Comparison of ENCODE assay signal across 15 cellular contexts in genomic region chr20:38450412-38450975, GRCh38. TPM values are rescaled to one million over a fixed set of nuclear protein-coding genes. Genes with fewer than 3 reads are reported as not detected.
DNase-seq lines count a peak whose midpoint lies in the region; FAIRE-seq and TF ChIP-seq lines count a peak whose summit lies in the region.
"Had no signal": no experiment of that assay in that cellular context is flagged by ENCODE, and none has a peak within 500 bp of the region (broad histone marks: within the 10 kb centered on the region; RNA-seq: fewer than 3 reads in every experiment).

No MANE protein-coding gene starts in this region.

- H3K79me2 ChIP-seq in GM23248 (ENCODE audit: insufficient read depth): peaks cover 25% of the 10 kb centered on the region; the same call in 1 of the 2 replicates
- peaks cover 32% of the 10 kb centered on the region for H3K79me2 ChIP-seq in Karpas-422 (ENCODE audit: low read length)
- peaks cover 16% of the 10 kb centered on the region for H3K79me2 ChIP-seq in osteoblast (ENCODE audit: insufficient read depth, low read length)

- 54 to 58% methylated on average over 7 of the region's 7 CpGs for WGBS in GM23248 (ENCODE audit: low coverage in 1 of 2, low lambda C conversion rate in 2 of 2, missing lambda C conversion rate in 2 of 2), 2 experiments

- H3K4me1 ChIP-seq in GM23248 (ENCODE audit: insufficient read depth) (peaks cover 44% of the 10 kb centered on the region), Karpas-422 (ENCODE audit: low read length) (peaks cover 67% of the 10 kb centered on the region), osteoblast (ENCODE audit: insufficient read depth, low read length) (peaks cover 54% of the 10 kb centered on the region), right atrium auricular region (peaks cover 0 to 14% of the 10 kb centered on the region in 2 donors)

- H2AFZ ChIP-seq in GM23248 (no peak overlapping the region), Karpas-422 (ENCODE audit: low read length) (no peak overlapping the region), osteoblast (ENCODE audit: low read length) (no peak overlapping the region)

- H4K20me1 ChIP-seq in GM23248 (ENCODE audit: insufficient read depth) (no peaks in the 10 kb centered on the region), Karpas-422 (ENCODE audit: insufficient read depth, low read depth, low read length) (no peaks in the 10 kb centered on the region), osteoblast (ENCODE audit: insufficient read depth, low read length) (no peaks in the 10 kb centered on the region)

- DNase-seq in GM23248 (peak; percentile 77), Karpas-422 (no peak), brain microvascular endothelial cell (peak; percentile 88), osteoblast (ENCODE audit: insufficient read length, low spot score, missing footprints) (peak; percentile 87), D721Med (ENCODE audit: insufficient read length, low spot score) (no peak), NK-92 (lab: John Stamatoyannopoulos, UW; ENCODE audit: unreplicated experiment) (no peak), right atrium auricular region (ENCODE audit: low spot score) (no peak)
- DNase-seq in activated CD4-positive, alpha-beta T cell treated with anti-CD3 and anti-CD28 coated beads for 4 hours: no peak
- DNase-seq: activated CD4-positive, CD25-positive, alpha-beta regulatory T cell; AML-193; effector CD4-positive, alpha-beta T cell; foreskin melanocyte; mucosa of descending colon; NCI-H2227 treated with DMSO at 0.1 percent for 48 hours; thyroid gland had no signal

- no peak overlapping the region for H3K4me3 ChIP-seq in GM23248
- H3K4me3 ChIP-seq in Karpas-422 (ENCODE audit: low read length): no peak overlapping the region
- H3K4me3 ChIP-seq in brain microvascular endothelial cell (ENCODE audit: low read depth, low read length): no peak overlapping the region
- H3K4me3 ChIP-seq in osteoblast (ENCODE audit: insufficient read depth, low read length): no peak overlapping the region
- H3K4me3 ChIP-seq in right atrium auricular region: no peak overlapping the region
- H3K4me3 ChIP-seq: mucosa of descending colon, thyroid gland had no signal

- in situ Hi-C loops in GM23248 (cut with MboI): no loop called here
- in situ Hi-C loops in brain microvascular endothelial cell (cut with HindIII; ENCODE audit: low pct_ligation_motif_present, low sequenced_read_pairs): no loop called here

- H3K27me3 ChIP-seq in GM23248 (replicated peaks; ENCODE audit: insufficient read depth): no peaks in the 10 kb centered on the region
- H3K27me3 ChIP-seq in Karpas-422 (ENCODE audit: low read length): no peaks in the 10 kb centered on the region
- H3K27me3 ChIP-seq in brain microvascular endothelial cell (replicated peaks): no peaks in the 10 kb centered on the region
- no peaks in the 10 kb centered on the region for H3K27me3 ChIP-seq in osteoblast (ENCODE audit: insufficient read depth, low read length)
- no peaks in the 10 kb centered on the region for H3K27me3 ChIP-seq in right atrium auricular region
- H3K27me3 ChIP-seq: thyroid gland had no signal

- H3K36me3 ChIP-seq in GM23248 (ENCODE audit: low read depth) (peaks cover 8% of the 10 kb centered on the region; the same call in 1 of the 2 replicates), Karpas-422 (ENCODE audit: insufficient read depth, low read length) (peaks cover 29% of the 10 kb centered on the region), brain microvascular endothelial cell (replicated peaks) (no peaks in the 10 kb centered on the region), osteoblast (ENCODE audit: insufficient read depth, low read length) (peaks cover 5% of the 10 kb centered on the region), right atrium auricular region (peaks cover 8% of the 10 kb centered on the region)

- no peak for FAIRE-seq in D721Med (lab: Jason Lieb, UNC)

- peak overlapping the region; percentile 21 for H3K4me2 ChIP-seq in GM23248 (ENCODE audit: unreplicated experiment)
- no peak overlapping the region for H3K4me2 ChIP-seq in Karpas-422 (ENCODE audit: low read depth, low read length, poor library complexity, severe bottlenecking)
- H3K4me2 ChIP-seq in osteoblast (ENCODE audit: insufficient read depth, low read length): peak overlapping the region; percentile 43

- no peak for TF ChIP-seq CTCF in brain microvascular endothelial cell (IDR thresholded peaks at IDR 0.05; ENCODE audit: low read depth, low read length, missing control alignments)
- no peak for TF ChIP-seq CTCF in osteoblast (IDR thresholded peaks at IDR 0.05; ENCODE audit: extremely low read depth, low read depth, low read length)
- TF ChIP-seq CTCF in D721Med (IDR thresholded peaks at IDR 0.05; ENCODE audit: insufficient read depth, missing control alignments): no peak
- TF ChIP-seq CTCF in right atrium auricular region (IDR thresholded peaks at IDR 0.05): no peak

- H3K27ac ChIP-seq in GM23248 (peak overlapping the region; percentile 48), Karpas-422 (ENCODE audit: low read length) (peak overlapping the region; percentile 94; the same call in 1 of the 2 replicates), brain microvascular endothelial cell (peak overlapping the region; percentile 68), osteoblast (ENCODE audit: low read depth, low read length) (peak overlapping the region; percentile 77), right atrium auricular region (no peak overlapping the region)
- H3K27ac ChIP-seq: thyroid gland had no signal

- H3K9me2 ChIP-seq in GM23248 (ENCODE audit: insufficient read depth) (peaks cover 5% of the 10 kb centered on the region; the same call in 1 of the 2 replicates), Karpas-422 (replicated peaks; ENCODE audit: insufficient read depth, low read length) (no peaks in the 10 kb centered on the region)

- H3K9me3 ChIP-seq in GM23248 (ENCODE audit: low read depth) (no peaks in the 10 kb centered on the region), Karpas-422 (ENCODE audit: low read length) (no peaks in the 10 kb centered on the region), osteoblast (ENCODE audit: low read depth, low read length) (no peaks in the 10 kb centered on the region), right atrium auricular region (no peaks in the 10 kb centered on the region)
- H3K9me3 ChIP-seq: mucosa of descending colon, thyroid gland had no signal

- peaks cover 10% of the 10 kb centered on the region for H3F3A ChIP-seq in GM23248 (ENCODE audit: insufficient read depth)

- H3K9ac ChIP-seq in GM23248: no peak overlapping the region
- no peak overlapping the region for H3K9ac ChIP-seq in Karpas-422 (ENCODE audit: low read length)

RNA-seq across cellular contexts. Expression of gene SNHG17, which starts 15.4 kb away (rescaled TPM):
- 5.4 and 15.2 TPM in 2 replicates for total RNA-seq in GM23248 (2014; rRNA removed; shearing (Covaris generic))
- polyA plus RNA-seq in GM23248 (2016; fragmentation: Nextera tagmentation; extraction: Ambion mirVana): 28.0 and 29.1 TPM in 2 replicates
- 27.3 and 36.4 TPM in 2 replicates for total RNA-seq in Karpas-422 (2014; rRNA removed; shearing (Covaris generic); ENCODE audit: low replicate concordance)
- 5.6 and 6.9 TPM in 2 replicates for total RNA-seq in osteoblast
- total RNA-seq in right atrium auricular region: 10 to 100 TPM in 1 of 2 donors, 1 to 10 TPM in 1; 5.3 to 10.6 TPM

RNA-seq across cellular contexts. Expression of gene RALGAPB, which starts 22.1 kb away (rescaled TPM):
- 20.2 and 25.8 TPM in 2 replicates for total RNA-seq in GM23248 (2014; rRNA removed; shearing (Covaris generic))
- 8.1 and 9.8 TPM in 2 replicates for polyA plus RNA-seq in GM23248 (2016; fragmentation: Nextera tagmentation; extraction: Ambion mirVana)
- total RNA-seq in Karpas-422 (2014; rRNA removed; shearing (Covaris generic); ENCODE audit: low replicate concordance): 27.2 and 58.6 TPM in 2 replicates
- total RNA-seq in osteoblast: 42.7 and 43.6 TPM in 2 replicates
- 10 to 100 TPM; 24.6 to 24.8 TPM for total RNA-seq in right atrium auricular region

Comparison
In these comparisons a context has a peak if more than half of its experiments do, and no peak if none do; other contexts are left out.
1. DNase-seq: peak in GM23248 (single experiment), brain microvascular endothelial cell (single experiment) and osteoblast (single experiment); none in Karpas-422 (single experiment), D721Med (single experiment), NK-92 (single experiment), right atrium auricular region (single experiment) and activated CD4-positive, alpha-beta T cell treated with anti-CD3 and anti-CD28 coated beads for 4 hours (0 of 2).
2. H3K27ac ChIP-seq: peak in GM23248 (single experiment), Karpas-422 (single experiment), brain microvascular endothelial cell (single experiment) and osteoblast (single experiment); none in right atrium auricular region (0 of 2).